In the genomic region with DNA sequence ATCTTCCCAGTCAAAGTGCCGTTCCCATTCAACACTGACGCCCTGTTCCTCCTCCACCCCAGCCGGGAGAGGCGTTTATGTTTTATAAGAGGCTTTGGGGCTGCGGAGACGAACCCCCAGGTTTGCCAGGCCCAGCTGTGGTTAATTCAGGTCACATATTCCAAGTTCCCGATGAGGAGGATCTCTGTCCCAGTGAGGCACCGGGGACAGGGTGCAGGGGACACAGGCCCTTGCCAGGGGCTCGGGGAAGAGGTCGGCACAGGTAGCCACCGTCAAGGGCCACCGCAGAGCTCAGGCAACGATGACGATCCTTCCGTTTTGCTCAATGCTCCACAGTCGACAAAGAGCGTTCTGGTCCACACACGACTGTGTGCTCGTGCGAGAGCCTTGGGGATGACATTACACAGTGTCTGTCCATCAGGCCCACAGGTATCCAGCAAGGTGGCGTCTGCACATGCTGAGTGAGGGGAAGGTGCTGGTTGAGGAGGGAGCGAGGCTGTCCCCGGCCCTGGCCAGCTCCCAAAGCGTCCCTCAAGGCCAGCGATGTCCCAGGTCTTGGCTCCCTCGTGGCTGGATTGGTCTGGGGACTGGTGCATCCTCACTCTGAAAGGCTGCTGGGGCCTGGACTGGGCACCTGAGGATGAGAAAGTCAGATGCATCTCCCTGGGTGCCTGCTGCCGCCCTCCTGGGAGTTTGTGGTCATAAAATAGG, we compare ENCODE assay signal across 17 cellular contexts.
A peak's percentile ranks its signal among the peaks of the same experiment; 100 is the strongest.
DNase-seq lines count a peak whose midpoint lies in the region; ATAC-seq, FAIRE-seq and TF ChIP-seq lines count a peak whose summit lies in the region.
"Had no signal": no experiment of that assay in that cellular context is flagged by ENCODE, and none has a peak within 500 bp of the region (broad histone marks: within the 10 kb centered on the region; RNA-seq: fewer than 3 reads in every experiment).

No MANE protein-coding gene starts in this region.

- ATAC-seq in stimulated activated naive CD8-positive, alpha-beta T cell treated with anti-CD3 and anti-CD28 coated beads, Interleukin-15, amount 100 ng/mL, for 72 hours = no peak
- no peak for ATAC-seq in stimulated activated naive CD8-positive, alpha-beta T cell treated with anti-CD3 and anti-CD28 coated beads, Interleukin-15, Interleukin-2, amounts not matched to agents 100 U/mL and 50 U/mL, for 24 hours
- ATAC-seq in natural killer cell (no peak), HepG2 (no peak)
- ATAC-seq: foreskin keratinocyte had no signal

- no peak overlapping the region for H3K4me3 ChIP-seq in HepG2 (replicated peaks in 1 of 3; ENCODE audit: insufficient read depth in 1 of 3, low read depth in 2 of 3, low read length in 3 of 3)
- H3K4me3 ChIP-seq: cardiac muscle cell had no signal

- H3K27ac ChIP-seq in HepG2 (ENCODE audit: extremely low read length, insufficient read depth, low read length) = no peak overlapping the region
- H3K27ac ChIP-seq: cardiac muscle cell, foreskin keratinocyte, neutrophil had no signal

- H3K9me3 ChIP-seq in HepG2 (ENCODE audit: low read length) = no peaks in the 10 kb centered on the region
- H3K9me3 ChIP-seq: neutrophil had no signal

- in situ Hi-C loops in HepG2 (cut with HindIII; ENCODE audit: extremely low pct_ligation_motif_present, low pct_unique_long_range_greater_than_20kb) = no loop called here

- H3K9ac ChIP-seq in HepG2 (ENCODE audit: insufficient read depth, low read depth, low read length) = no peak overlapping the region

- intact Hi-C loops in natural killer cell (cut with micrococcal nuclease) (no loop called here), HepG2 (cut with micrococcal nuclease; ENCODE audit: unreplicated experiment) (no loop called here)

- H3K4me3 Mint-ChIP-seq in stimulated activated naive CD8-positive, alpha-beta T cell treated with anti-CD3 and anti-CD28 coated beads, Interleukin-15, amount 100 ng/mL, for 72 hours = peak overlapping the region; percentile 44 to 53
- H3K4me3 Mint-ChIP-seq in natural killer cell = peak overlapping the region; percentile 31

- H4K20me1 ChIP-seq in HepG2 (ENCODE audit: insufficient read depth, low read length) = no peaks in the 10 kb centered on the region

- H3K79me2 ChIP-seq in HepG2 (ENCODE audit: insufficient read depth, low read length) = no peaks in the 10 kb centered on the region

- 14% methylated on average over 10 of the region's 27 CpGs for WGBS in HepG2 (ENCODE audit: low lambda C conversion rate)

- no peaks in the 10 kb centered on the region for H3K27me3 Mint-ChIP-seq in stimulated activated naive CD8-positive, alpha-beta T cell treated with anti-CD3 and anti-CD28 coated beads, Interleukin-15, amount 100 ng/mL, for 72 hours
- H3K27me3 Mint-ChIP-seq in natural killer cell (ENCODE audit: low read depth in 2 of 2) = peaks cover 0 to 2% of the 10 kb centered on the region in 2 donors

- H3K27ac Mint-ChIP-seq in stimulated activated naive CD8-positive, alpha-beta T cell treated with anti-CD3 and anti-CD28 coated beads, Interleukin-15, amount 100 ng/mL, for 72 hours = peak overlapping the region; percentile 84 to 89
- peak overlapping the region; percentile 61 to 89 for H3K27ac Mint-ChIP-seq in natural killer cell

- H3K36me3 ChIP-seq in HepG2 (replicated peaks in 1 of 2; ENCODE audit: control insufficient read depth in 1 of 2, insufficient read depth in 2 of 2, low read length in 2 of 2) = no peaks in the 10 kb centered on the region
- H3K36me3 ChIP-seq: cardiac muscle cell, neutrophil had no signal

- no peak for TF ChIP-seq POLR2A in HepG2 (IDR thresholded peaks at IDR 0.05; ENCODE audit: insufficient read depth in 1 of 2, low read depth in 2 of 2, low read length in 2 of 2)

- TF ChIP-seq CTCF in natural killer cell (IDR thresholded peaks at IDR 0.05) = no peak
- TF ChIP-seq CTCF in HepG2 (CRISPR knock-in tag; IDR thresholded peaks at IDR 0.05) = no peak

- POLR2A ChIA-PET in HepG2 (lab: Yijun Ruan, JAX) = no interaction called here

- CTCF ChIA-PET in HepG2 (lab: Yijun Ruan, JAX; ENCODE audit: low intra/inter-chr PET ratio, low total read pairs) = no interaction called here

- no TSS peak for BruUV-seq in HepG2 (replicated peaks; lab: Mats Ljungman, UMichigan)

- FAIRE-seq in HepG2 (lab: Jason Lieb, UNC) = no peak

- TF ChIP-seq RAD21 in HepG2 (CRISPR knock-in tag; IDR thresholded peaks at IDR 0.05) = no peak

- TF ChIP-seq EP300 in HepG2 (IDR thresholded peaks at IDR 0.05; ENCODE audit: low read depth in 2 of 2, low read length in 2 of 2) (no peak), HepG2 (CRISPR knock-in tag; IDR thresholded peaks at IDR 0.05; ENCODE audit: borderline replicate concordance) (no peak)

- H3K4me1 ChIP-seq in HepG2 (ENCODE audit: insufficient read depth, low read length) = no peaks in the 10 kb centered on the region
- H3K4me1 ChIP-seq: foreskin keratinocyte had no signal

- H3K36me3 Mint-ChIP-seq in natural killer cell = no peaks in the 10 kb centered on the region

- H3K9me3 Mint-ChIP-seq in stimulated activated naive CD8-positive, alpha-beta T cell treated with anti-CD3 and anti-CD28 coated beads, Interleukin-15, amount 100 ng/mL, for 72 hours = no peaks in the 10 kb centered on the region
- no peaks in the 10 kb centered on the region for H3K9me3 Mint-ChIP-seq in natural killer cell

- H2AFZ ChIP-seq in HepG2 (ENCODE audit: low read length) = no peak overlapping the region

- peaks cover 23 to 92% of the 10 kb centered on the region in 2 experiments for H3K27me3 ChIP-seq in HepG2 (ENCODE audit: control insufficient read depth in 1 of 2, insufficient read depth in 2 of 2, low read length in 2 of 2)
- H3K27me3 ChIP-seq: cardiac muscle cell, foreskin keratinocyte had no signal

- peaks cover 76% of the 10 kb centered on the region for H3K4me1 Mint-ChIP-seq in stimulated activated naive CD8-positive, alpha-beta T cell treated with anti-CD3 and anti-CD28 coated beads, Interleukin-15, amount 100 ng/mL, for 72 hours
- H3K4me1 Mint-ChIP-seq in natural killer cell = peaks cover 51 to 55% of the 10 kb centered on the region in 2 donors

- DNase-seq in stimulated activated naive CD8-positive, alpha-beta T cell treated with anti-CD3 and anti-CD28 coated beads, Interleukin-15, amount 100 ng/mL, for 72 hours = no peak
- no peak for DNase-seq in stimulated activated naive CD8-positive, alpha-beta T cell treated with anti-CD3 and anti-CD28 coated beads, Interleukin-15, Interleukin-2, amounts not matched to agents 100 U/mL and 50 U/mL, for 24 hours
- DNase-seq in activated CD8-positive, alpha-beta memory T cell treated with anti-CD3 and anti-CD28 coated beads, Interleukin-2, amount 50 U/mL, for 48 hours = peak; percentile 52
- peak; percentile 9 for DNase-seq in natural killer cell
- no peak for DNase-seq in HepG2 (ENCODE audit: low spot score)
- DNase-seq in NCI-H2029 (lab: John Stamatoyannopoulos, UW) = no peak
- no peak for DNase-seq in COLO668 (lab: John Stamatoyannopoulos, UW; ENCODE audit: unreplicated experiment)
- DNase-seq: activated CD4-positive, alpha-beta T cell treated with anti-CD3 and anti-CD28 coated beads for 4 hours; activated gamma-delta T cell treated with Interleukin-2 at 50 U/mL for 16 hours; foreskin keratinocyte; mesenchymal stem cell; MV-4-11; NK-92 treated with Interleukin-12 subunit alpha and Interleukin-12 subunit beta, amount 100 ng/mL, for 24 hours; SHP77; stimulated activated CD4-positive, alpha-beta T cell treated with anti-CD3 and anti-CD28 coated beads, Interleukin-4, amount 100 ng/mL, for 1 hour had no signal

- H3K4me2 ChIP-seq in HepG2 (ENCODE audit: low read depth, low read length) = no peak overlapping the region

TF ChIP-seq in HepG2, 621 proteins besides CTCF, POLR2A, EP300 and RAD21 (continues in another document):
- TF ChIP-seq, protein P1, sequence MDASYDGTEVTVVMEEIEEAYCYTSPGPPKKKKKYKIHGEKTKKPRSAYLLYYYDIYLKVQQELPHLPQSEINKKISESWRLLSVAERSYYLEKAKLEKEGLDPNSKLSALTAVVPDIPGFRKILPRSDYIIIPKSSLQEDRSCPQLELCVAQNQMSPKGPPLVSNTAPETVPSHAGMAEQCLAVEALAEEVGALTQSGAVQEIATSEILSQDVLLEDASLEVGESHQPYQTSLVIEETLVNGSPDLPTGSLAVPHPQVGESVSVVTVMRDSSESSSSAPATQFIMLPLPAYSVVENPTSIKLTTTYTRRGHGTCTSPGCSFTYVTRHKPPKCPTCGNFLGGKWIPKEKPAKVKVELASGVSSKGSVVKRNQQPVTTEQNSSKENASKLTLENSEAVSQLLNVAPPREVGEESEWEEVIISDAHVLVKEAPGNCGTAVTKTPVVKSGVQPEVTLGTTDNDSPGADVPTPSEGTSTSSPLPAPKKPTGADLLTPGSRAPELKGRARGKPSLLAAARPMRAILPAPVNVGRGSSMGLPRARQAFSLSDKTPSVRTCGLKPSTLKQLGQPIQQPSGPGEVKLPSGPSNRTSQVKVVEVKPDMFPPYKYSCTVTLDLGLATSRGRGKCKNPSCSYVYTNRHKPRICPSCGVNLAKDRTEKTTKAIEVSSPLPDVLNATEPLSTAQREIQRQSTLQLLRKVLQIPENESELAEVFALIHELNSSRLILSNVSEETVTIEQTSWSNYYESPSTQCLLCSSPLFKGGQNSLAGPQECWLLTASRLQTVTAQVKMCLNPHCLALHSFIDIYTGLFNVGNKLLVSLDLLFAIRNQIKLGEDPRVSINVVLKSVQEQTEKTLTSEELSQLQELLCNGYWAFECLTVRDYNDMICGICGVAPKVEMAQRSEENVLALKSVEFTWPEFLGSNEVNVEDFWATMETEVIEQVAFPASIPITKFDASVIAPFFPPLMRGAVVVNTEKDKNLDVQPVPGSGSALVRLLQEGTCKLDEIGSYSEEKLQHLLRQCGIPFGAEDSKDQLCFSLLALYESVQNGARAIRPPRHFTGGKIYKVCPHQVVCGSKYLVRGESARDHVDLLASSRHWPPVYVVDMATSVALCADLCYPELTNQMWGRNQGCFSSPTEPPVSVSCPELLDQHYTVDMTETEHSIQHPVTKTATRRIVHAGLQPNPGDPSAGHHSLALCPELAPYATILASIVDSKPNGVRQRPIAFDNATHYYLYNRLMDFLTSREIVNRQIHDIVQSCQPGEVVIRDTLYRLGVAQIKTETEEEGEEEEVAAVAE (CRISPR knock-in tag; IDR thresholded peaks at IDR 0.05; ENCODE audit: borderline replicate concordance) = no peak
- no peak for TF ChIP-seq TP53 (CRISPR knock-in tag; conservative IDR thresholded peaks at IDR 0.05)
- no peak for TF ChIP-seq HNF4G (IDR thresholded peaks at IDR 0.05; ENCODE audit: borderline replicate concordance, low read depth, low read length)
- TF ChIP-seq HNF4G (CRISPR knock-in tag; IDR thresholded peaks at IDR 0.05; ENCODE audit: borderline replicate concordance, low read depth) = no peak

Comparison
In these comparisons a context has a peak if more than half of its experiments do, and no peak if none do; other contexts are left out.
1. DNase-seq: peak in activated CD8-positive, alpha-beta memory T cell treated with anti-CD3 and anti-CD28 coated beads, Interleukin-2, amount 50 U/mL, for 48 hours (single experiment) and natural killer cell (single experiment); none in stimulated activated naive CD8-positive, alpha-beta T cell treated with anti-CD3 and anti-CD28 coated beads, Interleukin-15, amount 100 ng/mL, for 72 hours (0 of 2), stimulated activated naive CD8-positive, alpha-beta T cell treated with anti-CD3 and anti-CD28 coated beads, Interleukin-15, Interleukin-2, amounts not matched to agents 100 U/mL and 50 U/mL, for 24 hours (single experiment), HepG2 (single experiment), NCI-H2029 (single experiment) and COLO668 (single experiment).